Comparison of ENCODE assay signal across 1 cellular context in genomic region chr7:51007708-51008505, GRCh38.
TF ChIP-seq lines count a peak whose summit lies in the region.

No MANE protein-coding gene starts in this region.

TF ChIP-seq in SK-N-SH, 30 proteins besides CTCF, POLR2A, EP300 and RAD21 (continued from another document):
- TF ChIP-seq REST (IDR thresholded peaks at IDR 0.05; ENCODE audit: low read depth, low read length): no peak
- no peak for TF ChIP-seq RCOR1 (IDR thresholded peaks at IDR 0.05; ENCODE audit: low read length)
- TF ChIP-seq MAX (IDR thresholded peaks at IDR 0.05; ENCODE audit: low read depth): no peak
- TF ChIP-seq RFX5 (IDR thresholded peaks at IDR 0.05; ENCODE audit: low read length): no peak
- no peak for TF ChIP-seq POLR2AphosphoS5 (IDR thresholded peaks at IDR 0.05; ENCODE audit: low read depth, low read length)
- TF ChIP-seq ZBTB33 (IDR thresholded peaks at IDR 0.05; ENCODE audit: borderline replicate concordance, low read depth): no peak
- TF ChIP-seq IRF3 (IDR thresholded peaks at IDR 0.05; ENCODE audit: low read depth, low read length): no peak
- no peak for TF ChIP-seq SMC3 (IDR thresholded peaks at IDR 0.05; ENCODE audit: low read depth, low read length)
- TF ChIP-seq PBX3 (IDR thresholded peaks at IDR 0.05): no peak
- no peak for TF ChIP-seq GABPA (IDR thresholded peaks at IDR 0.05; ENCODE audit: low read depth)
- no peak for TF ChIP-seq FOXM1 (IDR thresholded peaks at IDR 0.05; ENCODE audit: low read depth)
- no peak for TF ChIP-seq NRF1 (IDR thresholded peaks at IDR 0.05; ENCODE audit: low read depth, low read length)
